In the genomic region with DNA sequence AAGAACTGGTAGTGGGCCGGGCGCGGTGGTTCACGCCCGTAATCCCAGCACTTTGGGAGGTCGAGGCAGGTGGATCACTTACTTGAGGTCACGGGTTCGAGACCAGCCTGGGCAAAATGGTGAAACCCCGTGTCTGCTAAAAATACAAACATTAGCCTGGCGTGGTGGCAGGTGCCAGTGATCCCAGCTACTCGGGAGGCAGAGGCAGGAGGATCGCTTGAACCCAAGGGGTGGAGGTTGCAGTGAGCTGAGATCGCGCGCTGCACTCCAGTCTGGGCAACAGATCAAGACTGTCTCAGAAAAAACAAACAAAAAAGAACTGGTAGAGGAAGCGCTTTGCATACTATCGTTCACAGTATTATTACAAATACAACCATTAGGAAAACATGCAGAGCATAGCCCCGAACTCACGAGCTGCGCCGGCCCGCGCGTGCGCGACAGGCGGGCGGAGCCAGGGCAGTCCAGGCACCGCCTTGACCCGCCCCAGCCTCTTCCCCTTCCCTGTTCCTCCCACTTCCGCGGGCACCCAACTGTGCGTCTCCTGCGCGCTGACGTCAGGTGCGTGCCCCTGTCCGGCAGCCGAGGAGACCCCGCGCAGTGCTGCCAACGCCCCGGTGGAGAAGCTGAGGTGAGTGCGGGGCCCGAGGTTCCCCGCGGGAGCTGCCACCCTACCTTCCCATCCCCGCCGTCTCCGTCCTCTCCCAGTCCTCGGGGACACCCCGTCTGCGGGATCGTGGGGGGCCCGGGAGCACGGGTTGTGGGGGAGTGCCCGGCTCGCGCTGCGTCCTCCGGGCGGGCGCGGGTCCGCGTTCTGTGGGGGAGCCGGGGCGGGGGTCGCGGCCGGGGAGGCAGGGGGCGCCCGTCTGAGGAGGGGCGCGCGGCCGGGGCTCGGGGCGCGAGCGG, we compare ENCODE assay signal across 1 cellular context.
TF ChIP-seq lines count a peak whose summit lies in the region.

A gene (plus strand): TSS at position 595 of the 903 bp plus-strand sequence. CDS start 25,770 bp downstream, outside the sequence.

TF ChIP-seq in WTC11, 78 proteins besides CTCF, POLR2A, EP300 and RAD21 (continued from another document and continues in another):
- TF ChIP-seq FOXJ3 (CRISPR knock-in tag; IDR thresholded peaks at IDR 0.05; ENCODE audit: borderline replicate concordance) (no peak), NFYB (CRISPR knock-in tag; conservative IDR thresholded peaks at IDR 0.05; ENCODE audit: low read depth) (no peak), KAT7 (CRISPR knock-in tag; IDR thresholded peaks at IDR 0.05; ENCODE audit: borderline replicate concordance) (peak; percentile 93; the same call in 1 of the 2 replicates), GRHL2 (CRISPR knock-in tag; IDR thresholded peaks at IDR 0.05; ENCODE audit: insufficient replicate concordance, severe bottlenecking) (no peak), SMAD3 (CRISPR knock-in tag; IDR thresholded peaks at IDR 0.05; ENCODE audit: borderline replicate concordance) (no peak), SP1 (CRISPR knock-in tag; conservative IDR thresholded peaks at IDR 0.05) (peak; percentile 93), ZNF263 (CRISPR knock-in tag; IDR thresholded peaks at IDR 0.05; ENCODE audit: low read depth) (no peak; the same call in 1 of the 2 replicates), ZNF232 (CRISPR knock-in tag; IDR thresholded peaks at IDR 0.05) (peak; percentile 13), MXD4 (CRISPR knock-in tag; IDR thresholded peaks at IDR 0.05; ENCODE audit: borderline replicate concordance) (no peak), TEAD1 (CRISPR knock-in tag; IDR thresholded peaks at IDR 0.05) (no peak), ETV6 (CRISPR knock-in tag; IDR thresholded peaks at IDR 0.05) (peak; percentile 81; the same call in 1 of the 2 replicates), CREM (CRISPR knock-in tag; IDR thresholded peaks at IDR 0.05) (peak; percentile 93), JUN (CRISPR knock-in tag; IDR thresholded peaks at IDR 0.05) (no peak), TCF7 (CRISPR knock-in tag; IDR thresholded peaks at IDR 0.05; ENCODE audit: low read depth) (no peak), IRF2 (CRISPR knock-in tag; IDR thresholded peaks at IDR 0.05; ENCODE audit: borderline replicate concordance, low read depth) (no peak), ZNF423 (CRISPR knock-in tag; IDR thresholded peaks at IDR 0.05) (no peak), JAZF1 (CRISPR knock-in tag; IDR thresholded peaks at IDR 0.05) (no peak), RORB (CRISPR knock-in tag; IDR thresholded peaks at IDR 0.05) (no peak), OVOL2 (CRISPR knock-in tag; IDR thresholded peaks at IDR 0.05; ENCODE audit: borderline replicate concordance) (no peak), ZNF317 (CRISPR knock-in tag; IDR thresholded peaks at IDR 0.05; ENCODE audit: borderline replicate concordance, low read depth) (no peak)
- TF ChIP-seq, protein P1, sequence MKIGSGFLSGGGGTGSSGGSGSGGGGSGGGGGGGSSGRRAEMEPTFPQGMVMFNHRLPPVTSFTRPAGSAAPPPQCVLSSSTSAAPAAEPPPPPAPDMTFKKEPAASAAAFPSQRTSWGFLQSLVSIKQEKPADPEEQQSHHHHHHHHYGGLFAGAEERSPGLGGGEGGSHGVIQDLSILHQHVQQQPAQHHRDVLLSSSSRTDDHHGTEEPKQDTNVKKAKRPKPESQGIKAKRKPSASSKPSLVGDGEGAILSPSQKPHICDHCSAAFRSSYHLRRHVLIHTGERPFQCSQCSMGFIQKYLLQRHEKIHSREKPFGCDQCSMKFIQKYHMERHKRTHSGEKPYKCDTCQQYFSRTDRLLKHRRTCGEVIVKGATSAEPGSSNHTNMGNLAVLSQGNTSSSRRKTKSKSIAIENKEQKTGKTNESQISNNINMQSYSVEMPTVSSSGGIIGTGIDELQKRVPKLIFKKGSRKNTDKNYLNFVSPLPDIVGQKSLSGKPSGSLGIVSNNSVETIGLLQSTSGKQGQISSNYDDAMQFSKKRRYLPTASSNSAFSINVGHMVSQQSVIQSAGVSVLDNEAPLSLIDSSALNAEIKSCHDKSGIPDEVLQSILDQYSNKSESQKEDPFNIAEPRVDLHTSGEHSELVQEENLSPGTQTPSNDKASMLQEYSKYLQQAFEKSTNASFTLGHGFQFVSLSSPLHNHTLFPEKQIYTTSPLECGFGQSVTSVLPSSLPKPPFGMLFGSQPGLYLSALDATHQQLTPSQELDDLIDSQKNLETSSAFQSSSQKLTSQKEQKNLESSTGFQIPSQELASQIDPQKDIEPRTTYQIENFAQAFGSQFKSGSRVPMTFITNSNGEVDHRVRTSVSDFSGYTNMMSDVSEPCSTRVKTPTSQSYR (CRISPR knock-in tag; IDR thresholded peaks at IDR 0.05): no peak
- TF ChIP-seq, protein P2, sequence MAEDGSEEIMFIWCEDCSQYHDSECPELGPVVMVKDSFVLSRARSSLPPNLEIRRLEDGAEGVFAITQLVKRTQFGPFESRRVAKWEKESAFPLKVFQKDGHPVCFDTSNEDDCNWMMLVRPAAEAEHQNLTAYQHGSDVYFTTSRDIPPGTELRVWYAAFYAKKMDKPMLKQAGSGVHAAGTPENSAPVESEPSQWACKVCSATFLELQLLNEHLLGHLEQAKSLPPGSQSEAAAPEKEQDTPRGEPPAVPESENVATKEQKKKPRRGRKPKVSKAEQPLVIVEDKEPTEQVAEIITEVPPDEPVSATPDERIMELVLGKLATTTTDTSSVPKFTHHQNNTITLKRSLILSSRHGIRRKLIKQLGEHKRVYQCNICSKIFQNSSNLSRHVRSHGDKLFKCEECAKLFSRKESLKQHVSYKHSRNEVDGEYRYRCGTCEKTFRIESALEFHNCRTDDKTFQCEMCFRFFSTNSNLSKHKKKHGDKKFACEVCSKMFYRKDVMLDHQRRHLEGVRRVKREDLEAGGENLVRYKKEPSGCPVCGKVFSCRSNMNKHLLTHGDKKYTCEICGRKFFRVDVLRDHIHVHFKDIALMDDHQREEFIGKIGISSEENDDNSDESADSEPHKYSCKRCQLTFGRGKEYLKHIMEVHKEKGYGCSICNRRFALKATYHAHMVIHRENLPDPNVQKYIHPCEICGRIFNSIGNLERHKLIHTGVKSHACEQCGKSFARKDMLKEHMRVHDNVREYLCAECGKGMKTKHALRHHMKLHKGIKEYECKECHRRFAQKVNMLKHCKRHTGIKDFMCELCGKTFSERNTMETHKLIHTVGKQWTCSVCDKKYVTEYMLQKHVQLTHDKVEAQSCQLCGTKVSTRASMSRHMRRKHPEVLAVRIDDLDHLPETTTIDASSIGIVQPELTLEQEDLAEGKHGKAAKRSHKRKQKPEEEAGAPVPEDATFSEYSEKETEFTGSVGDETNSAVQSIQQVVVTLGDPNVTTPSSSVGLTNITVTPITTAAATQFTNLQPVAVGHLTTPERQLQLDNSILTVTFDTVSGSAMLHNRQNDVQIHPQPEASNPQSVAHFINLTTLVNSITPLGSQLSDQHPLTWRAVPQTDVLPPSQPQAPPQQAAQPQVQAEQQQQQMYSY (CRISPR knock-in tag; IDR thresholded peaks at IDR 0.05): no peak
- TF ChIP-seq, protein P3, sequence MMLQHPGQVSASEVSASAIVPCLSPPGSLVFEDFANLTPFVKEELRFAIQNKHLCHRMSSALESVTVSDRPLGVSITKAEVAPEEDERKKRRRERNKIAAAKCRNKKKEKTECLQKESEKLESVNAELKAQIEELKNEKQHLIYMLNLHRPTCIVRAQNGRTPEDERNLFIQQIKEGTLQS (CRISPR knock-in tag; conservative IDR thresholded peaks at IDR 0.05): no peak
- TF ChIP-seq, protein P4, sequence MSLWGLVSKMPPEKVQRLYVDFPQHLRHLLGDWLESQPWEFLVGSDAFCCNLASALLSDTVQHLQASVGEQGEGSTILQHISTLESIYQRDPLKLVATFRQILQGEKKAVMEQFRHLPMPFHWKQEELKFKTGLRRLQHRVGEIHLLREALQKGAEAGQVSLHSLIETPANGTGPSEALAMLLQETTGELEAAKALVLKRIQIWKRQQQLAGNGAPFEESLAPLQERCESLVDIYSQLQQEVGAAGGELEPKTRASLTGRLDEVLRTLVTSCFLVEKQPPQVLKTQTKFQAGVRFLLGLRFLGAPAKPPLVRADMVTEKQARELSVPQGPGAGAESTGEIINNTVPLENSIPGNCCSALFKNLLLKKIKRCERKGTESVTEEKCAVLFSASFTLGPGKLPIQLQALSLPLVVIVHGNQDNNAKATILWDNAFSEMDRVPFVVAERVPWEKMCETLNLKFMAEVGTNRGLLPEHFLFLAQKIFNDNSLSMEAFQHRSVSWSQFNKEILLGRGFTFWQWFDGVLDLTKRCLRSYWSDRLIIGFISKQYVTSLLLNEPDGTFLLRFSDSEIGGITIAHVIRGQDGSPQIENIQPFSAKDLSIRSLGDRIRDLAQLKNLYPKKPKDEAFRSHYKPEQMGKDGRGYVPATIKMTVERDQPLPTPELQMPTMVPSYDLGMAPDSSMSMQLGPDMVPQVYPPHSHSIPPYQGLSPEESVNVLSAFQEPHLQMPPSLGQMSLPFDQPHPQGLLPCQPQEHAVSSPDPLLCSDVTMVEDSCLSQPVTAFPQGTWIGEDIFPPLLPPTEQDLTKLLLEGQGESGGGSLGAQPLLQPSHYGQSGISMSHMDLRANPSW (CRISPR knock-in tag; conservative IDR thresholded peaks at IDR 0.05; ENCODE audit: low read depth): no peak
- TF ChIP-seq, protein P5, sequence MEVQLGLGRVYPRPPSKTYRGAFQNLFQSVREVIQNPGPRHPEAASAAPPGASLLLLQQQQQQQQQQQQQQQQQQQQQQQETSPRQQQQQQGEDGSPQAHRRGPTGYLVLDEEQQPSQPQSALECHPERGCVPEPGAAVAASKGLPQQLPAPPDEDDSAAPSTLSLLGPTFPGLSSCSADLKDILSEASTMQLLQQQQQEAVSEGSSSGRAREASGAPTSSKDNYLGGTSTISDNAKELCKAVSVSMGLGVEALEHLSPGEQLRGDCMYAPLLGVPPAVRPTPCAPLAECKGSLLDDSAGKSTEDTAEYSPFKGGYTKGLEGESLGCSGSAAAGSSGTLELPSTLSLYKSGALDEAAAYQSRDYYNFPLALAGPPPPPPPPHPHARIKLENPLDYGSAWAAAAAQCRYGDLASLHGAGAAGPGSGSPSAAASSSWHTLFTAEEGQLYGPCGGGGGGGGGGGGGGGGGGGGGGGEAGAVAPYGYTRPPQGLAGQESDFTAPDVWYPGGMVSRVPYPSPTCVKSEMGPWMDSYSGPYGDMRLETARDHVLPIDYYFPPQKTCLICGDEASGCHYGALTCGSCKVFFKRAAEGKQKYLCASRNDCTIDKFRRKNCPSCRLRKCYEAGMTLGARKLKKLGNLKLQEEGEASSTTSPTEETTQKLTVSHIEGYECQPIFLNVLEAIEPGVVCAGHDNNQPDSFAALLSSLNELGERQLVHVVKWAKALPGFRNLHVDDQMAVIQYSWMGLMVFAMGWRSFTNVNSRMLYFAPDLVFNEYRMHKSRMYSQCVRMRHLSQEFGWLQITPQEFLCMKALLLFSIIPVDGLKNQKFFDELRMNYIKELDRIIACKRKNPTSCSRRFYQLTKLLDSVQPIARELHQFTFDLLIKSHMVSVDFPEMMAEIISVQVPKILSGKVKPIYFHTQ (CRISPR knock-in tag; IDR thresholded peaks at IDR 0.05): no peak
- TF ChIP-seq, protein P6, sequence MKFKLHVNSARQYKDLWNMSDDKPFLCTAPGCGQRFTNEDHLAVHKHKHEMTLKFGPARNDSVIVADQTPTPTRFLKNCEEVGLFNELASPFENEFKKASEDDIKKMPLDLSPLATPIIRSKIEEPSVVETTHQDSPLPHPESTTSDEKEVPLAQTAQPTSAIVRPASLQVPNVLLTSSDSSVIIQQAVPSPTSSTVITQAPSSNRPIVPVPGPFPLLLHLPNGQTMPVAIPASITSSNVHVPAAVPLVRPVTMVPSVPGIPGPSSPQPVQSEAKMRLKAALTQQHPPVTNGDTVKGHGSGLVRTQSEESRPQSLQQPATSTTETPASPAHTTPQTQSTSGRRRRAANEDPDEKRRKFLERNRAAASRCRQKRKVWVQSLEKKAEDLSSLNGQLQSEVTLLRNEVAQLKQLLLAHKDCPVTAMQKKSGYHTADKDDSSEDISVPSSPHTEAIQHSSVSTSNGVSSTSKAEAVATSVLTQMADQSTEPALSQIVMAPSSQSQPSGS (CRISPR knock-in tag; IDR thresholded peaks at IDR 0.05; ENCODE audit: borderline replicate concordance, low read depth): no peak
- TF ChIP-seq, protein P7, sequence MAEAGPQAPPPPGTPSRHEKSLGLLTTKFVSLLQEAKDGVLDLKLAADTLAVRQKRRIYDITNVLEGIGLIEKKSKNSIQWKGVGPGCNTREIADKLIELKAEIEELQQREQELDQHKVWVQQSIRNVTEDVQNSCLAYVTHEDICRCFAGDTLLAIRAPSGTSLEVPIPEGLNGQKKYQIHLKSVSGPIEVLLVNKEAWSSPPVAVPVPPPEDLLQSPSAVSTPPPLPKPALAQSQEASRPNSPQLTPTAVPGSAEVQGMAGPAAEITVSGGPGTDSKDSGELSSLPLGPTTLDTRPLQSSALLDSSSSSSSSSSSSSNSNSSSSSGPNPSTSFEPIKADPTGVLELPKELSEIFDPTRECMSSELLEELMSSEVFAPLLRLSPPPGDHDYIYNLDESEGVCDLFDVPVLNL (CRISPR knock-in tag; IDR thresholded peaks at IDR 0.05; ENCODE audit: borderline replicate concordance, low read depth): no peak
- TF ChIP-seq, protein P8, sequence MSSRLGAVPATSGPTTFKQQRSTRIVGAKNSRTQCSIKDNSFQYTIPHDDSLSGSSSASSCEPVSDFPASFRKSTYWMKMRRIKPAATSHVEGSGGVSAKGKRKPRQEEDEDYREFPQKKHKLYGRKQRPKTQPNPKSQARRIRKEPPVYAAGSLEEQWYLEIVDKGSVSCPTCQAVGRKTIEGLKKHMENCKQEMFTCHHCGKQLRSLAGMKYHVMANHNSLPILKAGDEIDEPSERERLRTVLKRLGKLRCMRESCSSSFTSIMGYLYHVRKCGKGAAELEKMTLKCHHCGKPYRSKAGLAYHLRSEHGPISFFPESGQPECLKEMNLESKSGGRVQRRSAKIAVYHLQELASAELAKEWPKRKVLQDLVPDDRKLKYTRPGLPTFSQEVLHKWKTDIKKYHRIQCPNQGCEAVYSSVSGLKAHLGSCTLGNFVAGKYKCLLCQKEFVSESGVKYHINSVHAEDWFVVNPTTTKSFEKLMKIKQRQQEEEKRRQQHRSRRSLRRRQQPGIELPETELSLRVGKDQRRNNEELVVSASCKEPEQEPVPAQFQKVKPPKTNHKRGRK (CRISPR knock-in tag; IDR thresholded peaks at IDR 0.05; ENCODE audit: borderline replicate concordance): no peak
- TF ChIP-seq, protein P9, sequence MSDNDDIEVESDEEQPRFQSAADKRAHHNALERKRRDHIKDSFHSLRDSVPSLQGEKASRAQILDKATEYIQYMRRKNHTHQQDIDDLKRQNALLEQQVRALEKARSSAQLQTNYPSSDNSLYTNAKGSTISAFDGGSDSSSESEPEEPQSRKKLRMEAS (CRISPR knock-in tag; IDR thresholded peaks at IDR 0.05): peak; percentile 46; the same call in 1 of the 2 replicates
- TF ChIP-seq, protein P10, sequence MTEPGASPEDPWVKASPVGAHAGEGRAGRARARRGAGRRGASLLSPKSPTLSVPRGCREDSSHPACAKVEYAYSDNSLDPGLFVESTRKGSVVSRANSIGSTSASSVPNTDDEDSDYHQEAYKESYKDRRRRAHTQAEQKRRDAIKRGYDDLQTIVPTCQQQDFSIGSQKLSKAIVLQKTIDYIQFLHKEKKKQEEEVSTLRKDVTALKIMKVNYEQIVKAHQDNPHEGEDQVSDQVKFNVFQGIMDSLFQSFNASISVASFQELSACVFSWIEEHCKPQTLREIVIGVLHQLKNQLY (CRISPR knock-in tag; IDR thresholded peaks at IDR 0.05): no peak
- TF ChIP-seq, protein P11, sequence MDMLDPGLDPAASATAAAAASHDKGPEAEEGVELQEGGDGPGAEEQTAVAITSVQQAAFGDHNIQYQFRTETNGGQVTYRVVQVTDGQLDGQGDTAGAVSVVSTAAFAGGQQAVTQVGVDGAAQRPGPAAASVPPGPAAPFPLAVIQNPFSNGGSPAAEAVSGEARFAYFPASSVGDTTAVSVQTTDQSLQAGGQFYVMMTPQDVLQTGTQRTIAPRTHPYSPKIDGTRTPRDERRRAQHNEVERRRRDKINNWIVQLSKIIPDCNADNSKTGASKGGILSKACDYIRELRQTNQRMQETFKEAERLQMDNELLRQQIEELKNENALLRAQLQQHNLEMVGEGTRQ (CRISPR knock-in tag; IDR thresholded peaks at IDR 0.05): peak; percentile 20; the same call in 1 of the 2 replicates
